8 cellular contexts compared by ENCODE assay signal in the genomic region with DNA sequence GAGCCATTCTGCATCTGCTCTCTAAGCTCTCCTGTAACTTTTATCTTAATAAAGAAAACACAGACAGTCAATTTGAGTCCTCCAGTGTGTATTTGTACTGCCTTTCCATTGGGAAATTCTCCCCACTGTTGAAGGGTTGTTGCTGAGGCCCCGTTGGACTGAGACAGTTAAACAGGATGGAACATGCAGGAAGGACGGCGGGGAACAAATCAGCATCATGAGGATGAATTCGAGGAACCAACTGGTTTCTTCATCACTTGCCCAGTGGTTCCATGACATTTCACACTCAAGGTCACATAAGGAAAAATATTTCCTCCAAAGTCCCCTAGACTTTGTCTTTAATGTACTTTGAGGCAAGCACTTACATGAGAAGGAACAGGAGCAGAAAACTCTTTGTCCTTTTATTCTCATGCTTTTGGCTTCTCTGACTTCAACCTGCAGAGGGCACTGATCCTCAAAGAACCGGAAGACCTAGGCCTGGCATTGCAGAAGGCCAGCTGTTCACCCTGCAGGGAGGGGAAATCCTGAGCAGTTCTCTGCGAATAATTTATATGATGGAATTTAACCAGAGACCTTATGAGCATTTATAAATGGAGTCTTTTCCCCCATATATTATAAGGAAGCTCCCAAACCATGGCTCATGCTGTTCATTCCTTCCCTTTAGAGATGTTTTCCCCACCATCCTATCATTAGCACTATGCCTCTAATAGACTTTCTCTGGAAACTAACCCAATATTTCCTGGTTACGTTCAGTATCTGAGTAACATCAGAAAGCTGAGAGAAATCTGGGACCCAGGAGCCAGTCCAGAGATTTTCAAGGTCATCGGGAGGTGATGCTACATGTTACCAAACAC. TPM values are rescaled to one million over a fixed set of nuclear protein-coding genes. Genes with fewer than 3 reads are reported as not detected.
DNase-seq lines count a peak whose midpoint lies in the region; ATAC-seq and TF ChIP-seq lines count a peak whose summit lies in the region.

No MANE protein-coding gene starts in this region.

- no peaks in the 10 kb centered on the region for H3K4me1 Mint-ChIP-seq in activated CD4-positive, alpha-beta T cell treated with anti-CD3 and anti-CD28 coated beads, Interleukin-2, amount 10 ng/mL, durations not matched to agents 24 days and 14 days

- no peak overlapping the region for H3K4me3 ChIP-seq in fibroblast of pulmonary artery (replicated peaks; ENCODE audit: low read depth, low read length)

- H3K27ac Mint-ChIP-seq in activated CD4-positive, alpha-beta T cell treated with anti-CD3 and anti-CD28 coated beads, Interleukin-2, amount 10 ng/mL, durations not matched to agents 24 days and 14 days = no peak overlapping the region

- ATAC-seq in GM19452 (IDR thresholded peaks at IDR 0.05; ENCODE audit: unreplicated experiment) = peak; percentile 83
- ATAC-seq in HG03378 (IDR thresholded peaks at IDR 0.05; ENCODE audit: unreplicated experiment) = peak; percentile 91

- no peaks in the 10 kb centered on the region for H3K36me3 Mint-ChIP-seq in activated CD4-positive, alpha-beta T cell treated with anti-CD3 and anti-CD28 coated beads, Interleukin-2, amount 10 ng/mL, durations not matched to agents 24 days and 14 days (ENCODE audit: low read depth)

- TF ChIP-seq CTCF in fibroblast of pulmonary artery (IDR thresholded peaks at IDR 0.05; ENCODE audit: low read length, missing control alignments) = peak; percentile 77

- H3K27me3 Mint-ChIP-seq in activated CD4-positive, alpha-beta T cell treated with anti-CD3 and anti-CD28 coated beads, Interleukin-2, amount 10 ng/mL, durations not matched to agents 24 days and 14 days = no peaks in the 10 kb centered on the region

- intact Hi-C loops in activated CD4-positive, alpha-beta T cell treated with anti-CD3 and anti-CD28 coated beads, Interleukin-2, amount 10 ng/mL, durations not matched to agents 24 days and 14 days (cut with micrococcal nuclease) = loop anchor here (1.0 kb wide), 1 partner anchor 212 kb away; a partner anchor contains a TSS

- no peaks in the 10 kb centered on the region for H3K9me3 Mint-ChIP-seq in activated CD4-positive, alpha-beta T cell treated with anti-CD3 and anti-CD28 coated beads, Interleukin-2, amount 10 ng/mL, durations not matched to agents 24 days and 14 days

- H3K4me3 Mint-ChIP-seq in activated CD4-positive, alpha-beta T cell treated with anti-CD3 and anti-CD28 coated beads, Interleukin-2, amount 10 ng/mL, durations not matched to agents 24 days and 14 days = no peak overlapping the region

- DNase-seq in DMS79 treated with DMSO at 0.1 percent for 48 hours (lab: John Stamatoyannopoulos, UW) (peak; percentile 54), NCI-H2196 (lab: John Stamatoyannopoulos, UW; ENCODE audit: unreplicated experiment) (peak; percentile 76), fibroblast of pulmonary artery (ENCODE audit: low read depth) (peak; percentile 90), nucleus accumbens (lab: John Stamatoyannopoulos, UW) (peak in 43 of 56 donors; percentile 3 to 81 (median 36))
- peak; percentile 78 for DNase-seq in activated CD4-positive, alpha-beta T cell treated with anti-CD3 and anti-CD28 coated beads, Interleukin-2, amount 10 ng/mL, durations not matched to agents 24 days and 14 days
- no peak for DNase-seq in NK-92 treated with Interleukin-12 subunit alpha and Interleukin-12 subunit beta, amount 100 ng/mL, for 24 hours (lab: John Stamatoyannopoulos, UW)

RNA-seq across cellular contexts. Expression of a gene that starts 55.2 kb away (rescaled TPM):
- total RNA-seq in activated CD4-positive, alpha-beta T cell treated with anti-CD3 and anti-CD28 coated beads, Interleukin-2, amount 10 ng/mL, durations not matched to agents 24 days and 14 days = not detected in 2 replicates
